Comparison of ENCODE assay signal across 10 cellular contexts in the genomic region with DNA sequence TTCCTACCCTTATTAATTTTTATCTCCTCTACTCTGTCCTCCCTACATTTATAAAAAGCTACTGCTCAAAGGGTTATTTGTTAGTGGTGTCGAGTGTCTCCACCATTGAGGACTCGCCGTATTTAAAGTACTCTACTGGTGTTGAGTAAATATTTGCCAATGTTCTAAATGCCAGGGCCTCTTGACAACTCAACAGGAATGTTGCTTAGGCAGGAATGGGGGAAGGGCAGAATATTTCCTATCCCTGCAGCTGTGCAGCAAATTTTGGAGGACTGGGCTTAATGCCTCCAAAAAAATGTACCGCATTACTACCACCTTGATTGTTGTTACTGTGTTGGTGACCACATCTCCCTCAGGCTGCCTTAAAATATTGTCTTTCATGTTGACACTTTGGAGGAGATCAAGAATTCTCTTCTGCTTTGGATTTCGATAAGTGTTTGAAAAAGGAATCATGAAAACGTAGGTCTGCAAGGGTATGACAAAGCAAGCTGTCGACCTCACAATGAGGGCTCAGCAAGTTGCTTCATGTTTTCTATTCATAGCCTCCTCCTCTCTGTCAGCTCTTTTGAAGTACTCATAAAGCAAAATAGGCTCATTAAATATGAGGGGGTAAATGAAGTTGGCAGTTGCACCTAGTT.
A peak's percentile ranks its signal among the peaks of the same experiment; 100 is the strongest.
DNase-seq lines count a peak whose midpoint lies in the region; ATAC-seq and TF ChIP-seq lines count a peak whose summit lies in the region.
"Had no signal": no experiment of that assay in that cellular context is flagged by ENCODE, and none has a peak within 500 bp of the region (broad histone marks: within the 10 kb centered on the region; RNA-seq: fewer than 3 reads in every experiment).

No MANE protein-coding gene starts in this region.

- no peaks in the 10 kb centered on the region for H3K9me3 ChIP-seq in body of pancreas
- H3K9me3 ChIP-seq in lower lobe of right lung: no peaks in the 10 kb centered on the region

- H3K4me3 ChIP-seq in body of pancreas (no peak overlapping the region), lower lobe of right lung (no peak overlapping the region)
- H3K4me3 ChIP-seq: skin epidermis had no signal

- ATAC-seq in body of pancreas: peak; percentile 95
- peak; percentile 92 for ATAC-seq in lower lobe of right lung
- no peak for ATAC-seq in GM18907 (IDR thresholded peaks at IDR 0.05; ENCODE audit: unreplicated experiment)
- no peak for ATAC-seq in HG03432 (IDR thresholded peaks at IDR 0.05; ENCODE audit: unreplicated experiment)

- H3K4me1 ChIP-seq in body of pancreas (peaks cover 70% of the 10 kb centered on the region), lower lobe of right lung (peaks cover 26% of the 10 kb centered on the region)

- TF ChIP-seq POLR2A in body of pancreas (IDR thresholded peaks at IDR 0.05): no peak

- intact Hi-C loops in body of pancreas (cut with DNase I): no loop called here
- intact Hi-C loops in lower lobe of right lung (cut with DNase I): no loop called here

- TF ChIP-seq CTCF in body of pancreas (IDR thresholded peaks at IDR 0.05) (no peak), lower lobe of right lung (IDR thresholded peaks at IDR 0.05) (no peak)

- peak; percentile 91 for DNase-seq in DMS153 treated with DMSO at 0.1 percent for 48 hours (lab: John Stamatoyannopoulos, UW; ENCODE audit: unreplicated experiment)
- peak; percentile 71 to 90 for DNase-seq in NCI-H2081 (lab: John Stamatoyannopoulos, UW)
- peak; percentile 61 to 85 (median 69) for DNase-seq in body of pancreas
- DNase-seq in lower lobe of right lung: no peak
- DNase-seq in T-helper 1 cell: no peak
- no peak for DNase-seq in activated CD4-positive, alpha-beta T cell treated with anti-CD3 and anti-CD28 coated beads, Interleukin-2, amount 50 U/mL, for 48 hours

- H3K36me3 ChIP-seq in body of pancreas (replicated peaks in 1 of 2; ENCODE audit: insufficient read depth in 1 of 2, low read depth in 2 of 2) (no peaks in the 10 kb centered on the region), lower lobe of right lung (no peaks in the 10 kb centered on the region)

- H3K27me3 ChIP-seq in body of pancreas (no peaks in the 10 kb centered on the region), lower lobe of right lung (ENCODE audit: low read depth) (no peaks in the 10 kb centered on the region)

- WGBS in body of pancreas, 2 donors: 8 to 13% methylated on average over 7 of the region's 7 CpGs

- H3K27ac ChIP-seq in body of pancreas (peak overlapping the region; percentile 43 to 77 (median 67)), lower lobe of right lung (peak overlapping the region; percentile 37)
- H3K27ac ChIP-seq: KMS-11 had no signal

Comparison
In these comparisons a context has a peak if more than half of its experiments do, and no peak if none do; other contexts are left out.
1. DNase-seq: peak in DMS153 treated with DMSO at 0.1 percent for 48 hours (single experiment), NCI-H2081 (2 of 2) and body of pancreas (4 of 4); none in lower lobe of right lung (single experiment), T-helper 1 cell (0 of 5) and activated CD4-positive, alpha-beta T cell treated with anti-CD3 and anti-CD28 coated beads, Interleukin-2, amount 50 U/mL, for 48 hours (0 of 2).
2. ATAC-seq: peak in body of pancreas (single experiment) and lower lobe of right lung (2 of 2); none in GM18907 (single experiment) and HG03432 (single experiment).